ENCODE assay signal across 8 cellular contexts in the genomic region with DNA sequence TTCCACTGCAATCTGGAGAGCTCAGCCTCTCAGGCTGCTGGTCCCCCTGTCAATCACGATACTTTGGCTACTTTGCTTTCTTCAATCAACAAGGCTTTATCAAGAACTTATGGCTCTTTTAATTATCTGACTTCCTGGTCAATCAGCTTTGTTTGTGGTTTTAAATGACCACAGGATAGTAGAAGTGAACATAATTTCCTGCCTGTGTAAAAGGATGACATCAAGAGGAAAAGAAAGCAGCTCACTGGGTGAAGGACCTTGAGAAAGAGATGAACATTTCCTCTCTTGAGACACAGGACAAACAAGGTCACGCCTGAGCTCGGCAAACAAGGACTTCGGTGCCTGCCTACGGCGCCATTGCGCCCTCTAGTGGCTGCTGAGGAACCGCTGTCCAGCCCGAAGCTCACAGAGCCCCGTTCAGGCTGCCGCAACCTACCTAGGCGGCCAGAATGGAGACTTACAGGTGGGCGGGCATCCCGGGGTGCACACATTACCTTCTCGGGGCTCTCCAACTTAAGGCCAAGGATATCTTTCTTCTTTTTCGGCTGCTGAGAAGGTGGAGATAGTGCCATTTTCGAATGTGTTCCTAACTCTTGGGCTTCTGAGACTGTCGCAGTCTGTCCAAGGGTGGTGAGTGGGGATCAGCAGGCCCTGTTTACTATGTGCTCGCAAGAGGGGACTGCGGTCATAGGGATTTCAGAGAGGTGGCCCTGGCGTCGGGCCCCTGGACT. TPM values are rescaled to one million over a fixed set of nuclear protein-coding genes. Genes with fewer than 3 reads are reported as not detected.
A peak's percentile ranks its signal among the peaks of the same experiment; 100 is the strongest.
DNase-seq lines count a peak whose midpoint lies in the region; ATAC-seq, FAIRE-seq and TF ChIP-seq lines count a peak whose summit lies in the region.

No MANE protein-coding gene starts in this region.

- ATAC-seq in HG02943 (IDR thresholded peaks at IDR 0.05; ENCODE audit: low read depth, unreplicated experiment): peak; percentile 92

- H3K27ac Mint-ChIP-seq in brain: peak overlapping the region in 2 of 5 experiments; percentile 38 to 60

- DNase-seq in NCI-H446 (lab: John Stamatoyannopoulos, UW) (peak; percentile 45 to 77), NCI-H446 treated with DMSO at 0.1 percent for 48 hours (lab: John Stamatoyannopoulos, UW) (no peak), NCI-H2029 treated with DMSO at 0.1 percent for 48 hours (lab: John Stamatoyannopoulos, UW) (peak; percentile 65), UCSD-AML1 (lab: John Stamatoyannopoulos, UW; ENCODE audit: unreplicated experiment) (peak; percentile 86), iPS-NIHi11 (ENCODE audit: low spot score) (peak; percentile 91), small intestine (peak; percentile 87)

- no peaks in the 10 kb centered on the region for H3K27me3 ChIP-seq in small intestine (ENCODE audit: control insufficient read depth in 2 of 2, insufficient read depth in 2 of 2, low read length in 2 of 2)

- TF ChIP-seq CTCF in brain (conservative IDR thresholded peaks at IDR 0.05): peak; percentile 94 to 96

- H3K4me1 ChIP-seq in small intestine (ENCODE audit: control insufficient read depth in 2 of 2, insufficient read depth in 1 of 2, low read depth in 1 of 2, low read length in 1 of 2): peaks cover 0 to 5% of the 10 kb centered on the region in 2 donors

- H3K4me3 ChIP-seq in small intestine (ENCODE audit: low read depth in 1 of 2, low read length in 2 of 2): no peak overlapping the region

- peaks cover 20% of the 10 kb centered on the region for H3K27me3 Mint-ChIP-seq in brain

- WGBS in small intestine, 3 donors: 11 to 15% (median 13%) methylated on average over 22 of the region's 22 CpGs

- H3K9me3 ChIP-seq in small intestine (ENCODE audit: control insufficient read depth, low read depth): no peaks in the 10 kb centered on the region

- peak overlapping the region in 1 of 2 donors; percentile 86 for H3K27ac ChIP-seq in small intestine (ENCODE audit: low read depth in 1 of 2, low read length in 1 of 2)

- no peaks in the 10 kb centered on the region for H3K36me3 Mint-ChIP-seq in brain

- H3K4me3 Mint-ChIP-seq in brain: peak overlapping the region in 3 of 5 experiments; percentile 2 to 32 (median 26)

- peaks cover 10% of the 10 kb centered on the region for H3K4me1 Mint-ChIP-seq in brain

- no peak for FAIRE-seq in small intestine (lab: Jason Lieb, UNC)

- H3K36me3 ChIP-seq in small intestine (ENCODE audit: control insufficient read depth in 2 of 2, insufficient read depth in 2 of 2, low read length in 2 of 2): no peaks in the 10 kb centered on the region

- H3K9me3 Mint-ChIP-seq in brain: no peaks in the 10 kb centered on the region

RNA-seq across cellular contexts. Expression of gene IL1RL2, which starts 54.0 kb away (rescaled TPM):
- polyA plus RNA-seq in brain (ENCODE audit: insufficient read depth, low read depth, low replicate concordance) (0.14 TPM), small intestine (under 1 TPM in 1 of 3 donors, not detected in 2; 0.34 TPM)
